ENCODE assay signal across 10 cellular contexts in genomic region chr5:148055160-148055559, GRCh38. TPM values are rescaled to one million over a fixed set of nuclear protein-coding genes. Genes with fewer than 3 reads are reported as not detected.
"Had no signal": no experiment of that assay in that cellular context is flagged by ENCODE, and none has a peak within 500 bp of the region (broad histone marks: within the 10 kb centered on the region; RNA-seq: fewer than 3 reads in every experiment).

No MANE protein-coding gene starts in this region.

RNA-seq across cellular contexts. Expression of gene SPINK5, which starts 8.6 kb away (rescaled TPM):
- total RNA-seq: activated naive CD4-positive, alpha-beta T cell treated with anti-CD3 and anti-CD28 coated beads for 36 hours; activated naive CD4-positive, alpha-beta T cell treated with anti-CD3 and anti-CD28 coated beads, Interleukin-2, amount 50 U/mL, for 72 hours; activated naive CD8-positive, alpha-beta T cell treated with anti-CD3 and anti-CD28 coated beads for 36 hours; activated naive CD8-positive, alpha-beta T cell treated with anti-CD3 and anti-CD28 coated beads, Interleukin-2, amount 10 ng/mL, durations not matched to agents 7 days and 5 days; activated T-cell treated with anti-CD3 and anti-CD28 coated beads, Interleukin-2, amount 50 U/mL, for 4 hours; activated T-cell treated with anti-CD3 and anti-CD28 coated beads, Interleukin-2, amount 50 U/mL, for 72 hours; activated T-helper 1 cell treated with anti-CD3 and anti-CD28 coated beads, Interleukin-12 subunit alpha, Interleukin-12 subunit beta, Interleukin-2, Interleukin-4 antibody, amounts not matched to agents 30 ng/mL and 10 ng/mL and 1 ng/mL, durations not matched to agents 14 hours and 24 hours and 36 hours; activated T-helper 17 cell treated with anti-CD3 and anti-CD28 coated beads, Interleukin-2, amount 50 U/mL, for 72 hours; activated T-helper 2 cell treated with anti-CD3 and anti-CD28 coated beads, Interferon-gamma antibody, Interleukin-2, Interleukin-4, amounts not matched to agents 10 μg/mL and 5 μg/mL and 100 μg/mL, durations not matched to agents 14 hours and 24 hours and 36 hours; ascending aorta had no signal
